ENCODE assay signal across 33 cellular contexts in the genomic region with DNA sequence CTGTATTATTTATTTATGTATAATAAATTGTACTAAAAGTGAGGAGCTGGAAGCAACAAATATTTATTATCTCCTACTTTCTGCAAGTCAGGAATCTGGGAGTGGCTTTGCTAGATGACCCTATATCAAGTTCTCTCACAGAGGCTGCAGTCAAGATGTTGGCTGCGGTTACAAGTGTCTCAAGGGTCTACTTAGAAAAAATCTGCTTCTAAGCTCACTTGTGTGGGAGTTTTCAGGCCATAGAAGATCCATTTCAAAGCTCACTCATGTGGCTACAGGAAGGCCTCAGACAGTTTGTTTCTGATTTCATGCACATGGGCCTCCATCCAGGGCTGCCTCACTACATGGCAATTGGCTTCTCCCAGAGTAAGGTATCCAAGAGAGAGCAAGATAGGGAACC.
"Had no signal": no experiment of that assay in that cellular context is flagged by ENCODE, and none has a peak within 500 bp of the region (broad histone marks: within the 10 kb centered on the region; RNA-seq: fewer than 3 reads in every experiment).

No MANE protein-coding gene starts in this region.

- H3K27me3 ChIP-seq: ascending aorta, cardiac muscle cell, Peyer's patch, SJCRH30 had no signal

- H3K4me3 Mint-ChIP-seq: activated CD4-positive, alpha-beta memory T cell treated with anti-CD3 and anti-CD28 coated beads, Interleukin-2, amount 10 ng/mL, durations not matched to agents 7 days and 5 days; activated CD8-positive, alpha-beta memory T cell treated with anti-CD3 and anti-CD28 coated beads, Interleukin-2, amount 10 ng/mL, durations not matched to agents 7 days and 5 days; activated naive CD4-positive, alpha-beta T cell treated with anti-CD3 and anti-CD28 coated beads, Interleukin-2, amount 10 ng/mL, durations not matched to agents 7 days and 5 days; activated naive CD8-positive, alpha-beta T cell; activated naive CD8-positive, alpha-beta T cell treated with anti-CD3 and anti-CD28 coated beads, Interleukin-2, amount 50 U/mL, for 24 hours had no signal

- H3K9me3 ChIP-seq: SJCRH30 had no signal

- H3K27ac Mint-ChIP-seq: activated CD4-positive, alpha-beta memory T cell treated with anti-CD3 and anti-CD28 coated beads, Interleukin-2, amount 10 ng/mL, durations not matched to agents 7 days and 5 days; activated CD8-positive, alpha-beta memory T cell treated with anti-CD3 and anti-CD28 coated beads, Interleukin-2, amount 10 ng/mL, durations not matched to agents 7 days and 5 days; activated naive CD4-positive, alpha-beta T cell treated with anti-CD3 and anti-CD28 coated beads, Interleukin-2, amount 10 ng/mL, durations not matched to agents 7 days and 5 days; activated naive CD8-positive, alpha-beta T cell; activated naive CD8-positive, alpha-beta T cell treated with anti-CD3 and anti-CD28 coated beads, Interleukin-2, amount 50 U/mL, for 24 hours had no signal

- H3K36me3 Mint-ChIP-seq: activated CD8-positive, alpha-beta memory T cell treated with anti-CD3 and anti-CD28 coated beads, Interleukin-2, amount 10 ng/mL, durations not matched to agents 7 days and 5 days; activated naive CD4-positive, alpha-beta T cell treated with anti-CD3 and anti-CD28 coated beads, Interleukin-2, amount 10 ng/mL, durations not matched to agents 7 days and 5 days; activated naive CD8-positive, alpha-beta T cell had no signal

- H3K4me1 Mint-ChIP-seq: activated CD4-positive, alpha-beta memory T cell treated with anti-CD3 and anti-CD28 coated beads, Interleukin-2, amount 10 ng/mL, durations not matched to agents 7 days and 5 days; activated CD8-positive, alpha-beta memory T cell treated with anti-CD3 and anti-CD28 coated beads, Interleukin-2, amount 10 ng/mL, durations not matched to agents 7 days and 5 days; activated naive CD4-positive, alpha-beta T cell treated with anti-CD3 and anti-CD28 coated beads, Interleukin-2, amount 10 ng/mL, durations not matched to agents 7 days and 5 days; activated naive CD8-positive, alpha-beta T cell treated with anti-CD3 and anti-CD28 coated beads, Interleukin-2, amount 50 U/mL, for 24 hours had no signal

- H3K27me3 Mint-ChIP-seq: activated CD4-positive, alpha-beta memory T cell treated with anti-CD3 and anti-CD28 coated beads, Interleukin-2, amount 10 ng/mL, durations not matched to agents 7 days and 5 days; activated CD8-positive, alpha-beta memory T cell treated with anti-CD3 and anti-CD28 coated beads, Interleukin-2, amount 10 ng/mL, durations not matched to agents 7 days and 5 days; activated naive CD4-positive, alpha-beta T cell treated with anti-CD3 and anti-CD28 coated beads, Interleukin-2, amount 10 ng/mL, durations not matched to agents 7 days and 5 days; activated naive CD8-positive, alpha-beta T cell; activated naive CD8-positive, alpha-beta T cell treated with anti-CD3 and anti-CD28 coated beads, Interleukin-2, amount 50 U/mL, for 24 hours had no signal

- H3K4me3 ChIP-seq: ascending aorta, cardiac muscle cell, Peyer's patch, SJCRH30, SK-N-MC had no signal

- H3K27ac ChIP-seq: ascending aorta, cardiac muscle cell, KMS-11, Peyer's patch, SJCRH30, SK-N-MC, WERI-Rb-1 had no signal

- ATAC-seq: activated CD8-positive, alpha-beta memory T cell treated with anti-CD3 and anti-CD28 coated beads, Interleukin-2, amount 10 ng/mL, durations not matched to agents 7 days and 5 days; activated naive CD8-positive, alpha-beta T cell treated with anti-CD3 and anti-CD28 coated beads, Interleukin-2, amount 50 U/mL, for 24 hours; PC-3 had no signal

- H3K4me1 ChIP-seq: ascending aorta, Peyer's patch, SJCRH30 had no signal

- DNase-seq: activated CD4-positive, alpha-beta memory T cell treated with anti-CD3 and anti-CD28 coated beads, Interleukin-2, amount 10 ng/mL, durations not matched to agents 7 days and 5 days; activated CD4-positive, alpha-beta T cell treated with anti-CD3 and anti-CD28 coated beads for 1 hour; activated CD4-positive, alpha-beta T cell treated with anti-CD3 and anti-CD28 coated beads for 48 hours; activated CD4-positive, CD25-positive, alpha-beta regulatory T cell; activated CD8-positive, alpha-beta memory T cell treated with anti-CD3 and anti-CD28 coated beads for 24 hours; activated CD8-positive, alpha-beta memory T cell treated with anti-CD3 and anti-CD28 coated beads, Interleukin-2, amount 10 ng/mL, durations not matched to agents 7 days and 5 days; activated CD8-positive, alpha-beta memory T cell treated with anti-CD3 and anti-CD28 coated beads, Interleukin-2, amount 50 U/mL, for 48 hours; activated effector memory CD4-positive, alpha-beta T cell treated with Interleukin-2 at 50 U/mL for 16 hours; activated naive CD4-positive, alpha-beta T cell treated with anti-CD3 and anti-CD28 coated beads, Interleukin-2, amount 10 ng/mL, durations not matched to agents 7 days and 5 days; activated naive CD8-positive, alpha-beta T cell treated with anti-CD3 and anti-CD28 coated beads, Interleukin-2, amount 50 U/mL, for 24 hours; activated T-cell treated with anti-CD3 and anti-CD28 coated beads, Interleukin-2, amount 50 U/mL, for 48 hours; amygdala; MM.1S; MV-4-11; NCI-H1092; NCI-H1436 treated with DMSO at 0.1 percent for 48 hours; NCI-H1694 treated with DMSO at 0.1 percent for 48 hours; NCI-H2081; NCI-H510A; NCI-H526; NCI-H748 treated with DMSO at 0.1 percent for 48 hours; NK-92 treated with Interleukin-12 subunit alpha and Interleukin-12 subunit beta, amount 100 ng/mL, for 24 hours; PC-3; Peyer's patch; SHP77; SJCRH30; T1000; WERI-Rb-1 had no signal

- H3K36me3 ChIP-seq: ascending aorta, cardiac muscle cell, Peyer's patch, SJCRH30, WERI-Rb-1 had no signal
